17 cellular contexts compared by ENCODE assay signal in genomic region chr2:102768892-102769291, GRCh38. TPM values are rescaled to one million over a fixed set of nuclear protein-coding genes. Genes with fewer than 3 reads are reported as not detected.
DNase-seq lines count a peak whose midpoint lies in the region; ATAC-seq, FAIRE-seq and TF ChIP-seq lines count a peak whose summit lies in the region.
"Had no signal": no experiment of that assay in that cellular context is flagged by ENCODE, and none has a peak within 500 bp of the region (broad histone marks: within the 10 kb centered on the region; RNA-seq: fewer than 3 reads in every experiment).

No MANE protein-coding gene starts in this region.

- no peak for TF ChIP-seq EP300 in K562 (IDR thresholded peaks at IDR 0.05; ENCODE audit: low read length)

- BruUV-seq in K562 (replicated peaks; lab: Mats Ljungman, UMichigan), result no TSS peak

- POLR2A ChIA-PET in K562 (lab: Yijun Ruan, JAX), result interaction anchor here (0.7 to 0.9 kb wide), 2 partner anchors 8 to 12 kb away, joined by 3 read pairs; no protein-coding TSS in a partner anchor

- H3K36me3 ChIP-seq in K562 (ENCODE audit: control insufficient read depth, insufficient read depth, low read length), result peaks cover 8% of the 10 kb centered on the region; the same call in 2 of the 3 replicates

- CTCF ChIA-PET in K562 (lab: Yijun Ruan, JAX; ENCODE audit: low intra/inter-chr PET ratio), result no interaction called here

- no peaks in the 10 kb centered on the region for H3K9me1 ChIP-seq in K562 (ENCODE audit: control insufficient read depth, insufficient read depth, low read length)

- H3K4me2 ChIP-seq in K562 (ENCODE audit: insufficient read depth, low read length), result no peak overlapping the region
- H3K4me2 ChIP-seq: BLaER1 treated with 17β-estradiol and CSF1 and Interleukin-3, amounts not matched to agents 10 nM and 100 nM; GM23338 had no signal

- in situ Hi-C loops in K562 (cut with MboI), result no loop called here

- H2AFZ ChIP-seq in K562 (ENCODE audit: low read depth, low read length), result no peak overlapping the region
- H2AFZ ChIP-seq: GM23338 had no signal

- TF ChIP-seq RAD21 in K562 (CRISPR knock-in tag; conservative IDR thresholded peaks at IDR 0.05 in 1 of 2, IDR thresholded peaks at IDR 0.05 in 1 of 2), result no peak

- H3K9me3 ChIP-seq in K562 (replicated peaks; ENCODE audit: control insufficient read depth, insufficient read depth, low read depth, low read length), result no peaks in the 10 kb centered on the region
- H3K9me3 ChIP-seq: BLaER1 treated with 17β-estradiol and CSF1 and Interleukin-3, amounts not matched to agents 10 nM and 100 nM had no signal

- ATAC-seq in K562, result no peak
- ATAC-seq: CD8-positive, alpha-beta T cell; GM23338 had no signal

- intact Hi-C loops in K562 (cut with micrococcal nuclease), result no loop called here

- no peaks in the 10 kb centered on the region for H4K20me1 ChIP-seq in K562 (replicated peaks; ENCODE audit: control insufficient read depth, insufficient read depth, low read length)
- H4K20me1 ChIP-seq: BLaER1 treated with 17β-estradiol and CSF1 and Interleukin-3, amounts not matched to agents 10 nM and 100 nM had no signal

- H3K4me1 ChIP-seq in K562 (replicated peaks in 1 of 2; ENCODE audit: control insufficient read depth in 2 of 2, insufficient read depth in 2 of 2, low read length in 2 of 2), result no peaks in the 10 kb centered on the region; a peak in 1 of 5 replicates
- H3K4me1 ChIP-seq: BLaER1 treated with 17β-estradiol and CSF1 and Interleukin-3, amounts not matched to agents 10 nM and 100 nM had no signal

- H3K4me3 ChIP-seq in K562, result no peak overlapping the region
- H3K4me3 ChIP-seq: BLaER1 treated with 17β-estradiol and CSF1 and Interleukin-3, amounts not matched to agents 10 nM and 100 nM; GM23338 had no signal

- no peak overlapping the region for H3K9ac ChIP-seq in K562 (ENCODE audit: insufficient read depth in 1 of 2, low read depth in 2 of 2, low read length in 2 of 2)
- H3K9ac ChIP-seq: BLaER1 treated with 17β-estradiol and CSF1 and Interleukin-3, amounts not matched to agents 10 nM and 100 nM had no signal

- TF ChIP-seq POLR2A in GM12891 (IDR thresholded peaks at IDR 0.05; ENCODE audit: low read depth, low read length) (no peak), K562 (conservative IDR thresholded peaks at IDR 0.05) (no peak)

- TF ChIP-seq CTCF in K562 (IDR thresholded peaks at IDR 0.05 in 2 of 3, conservative IDR thresholded peaks at IDR 0.05 in 1 of 3; ENCODE audit: insufficient read depth in 2 of 3, low read depth in 1 of 3, low read length in 3 of 3), result no peak

- DNase-seq in GM12891 (ENCODE audit: insufficient read length, low spot score) (no peak), MV-4-11 (lab: John Stamatoyannopoulos, UW) (peak; percentile 7), K562 (ENCODE audit: extremely low read depth in 1 of 4, low spot score in 3 of 4) (no peak), urothelium cell line (ENCODE audit: low spot score) (no peak), germinal center (ENCODE audit: low spot score) (no peak), NCI-H1092 (lab: John Stamatoyannopoulos, UW) (no peak)
- no peak for DNase-seq in stimulated activated CD4-positive, alpha-beta T cell treated with anti-CD3 and anti-CD28 coated beads, Interleukin-4, amount 100 ng/mL, for 24 hours
- DNase-seq: 8988T; Calu3; CD8-positive, alpha-beta T cell; DMS79 treated with DMSO at 0.1 percent for 48 hours; GF-D8; HCEC 1CT had no signal

- no peaks in the 10 kb centered on the region for H3K27me3 ChIP-seq in K562 (ENCODE audit: control insufficient read depth in 2 of 2, insufficient read depth in 2 of 2, low read length in 2 of 2)
- H3K27me3 ChIP-seq: BLaER1 treated with 17β-estradiol and CSF1 and Interleukin-3, amounts not matched to agents 10 nM and 100 nM had no signal

- no peaks in the 10 kb centered on the region for H3K79me2 ChIP-seq in K562 (ENCODE audit: control insufficient read depth, insufficient read depth, low read length)

- FAIRE-seq in GM12891 (lab: Jason Lieb, UNC), result no peak
- no peak for FAIRE-seq in K562 (lab: Jason Lieb, UNC)
- FAIRE-seq in urothelium cell line (lab: Jason Lieb, UNC), result peak; percentile 35
- FAIRE-seq: GM19239, H54 had no signal

- no peak overlapping the region for H3K27ac ChIP-seq in K562 (ENCODE audit: extremely low read depth, low read depth, low read length)
- H3K27ac ChIP-seq: BLaER1 treated with 17β-estradiol and CSF1 and Interleukin-3, amounts not matched to agents 10 nM and 100 nM had no signal

TF ChIP-seq in GM12891, 5 proteins besides CTCF, POLR2A, EP300 and RAD21:
- no peak for TF ChIP-seq PAX5 (IDR thresholded peaks at IDR 0.05; ENCODE audit: insufficient read depth, low read length, severe bottlenecking)
- peak; percentile 83 for TF ChIP-seq SPI1 (IDR thresholded peaks at IDR 0.05; ENCODE audit: low read depth, low read length)

TF ChIP-seq in K562, 482 proteins besides CTCF, POLR2A, EP300 and RAD21:
- TF ChIP-seq, protein P1, sequence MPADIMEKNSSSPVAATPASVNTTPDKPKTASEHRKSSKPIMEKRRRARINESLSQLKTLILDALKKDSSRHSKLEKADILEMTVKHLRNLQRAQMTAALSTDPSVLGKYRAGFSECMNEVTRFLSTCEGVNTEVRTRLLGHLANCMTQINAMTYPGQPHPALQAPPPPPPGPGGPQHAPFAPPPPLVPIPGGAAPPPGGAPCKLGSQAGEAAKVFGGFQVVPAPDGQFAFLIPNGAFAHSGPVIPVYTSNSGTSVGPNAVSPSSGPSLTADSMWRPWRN (IDR thresholded peaks at IDR 0.05; ENCODE audit: low read depth), result no peak
- peak; percentile 96 for TF ChIP-seq SPI1 (IDR thresholded peaks at IDR 0.05; ENCODE audit: borderline replicate concordance, low read depth, low read length)
TF ChIP-seq in K562: peak in this region for 1.

RNA-seq across cellular contexts. Expression of gene TMEM182, which starts 7.1 kb away (rescaled TPM):
- polyA plus RNA-seq in GM12891 (2012; ENCODE audit: low read depth, missing spikeins), result 5.8 TPM
- 9.4 and 13.2 TPM in 2 replicates for total RNA-seq in K562 (2011; cell fraction: chromatin; rRNA removed; ENCODE audit: low replicate concordance)
- 4.2 and 6.6 TPM in 2 replicates for total RNA-seq in K562 (2011; cell fraction: nucleolus; rRNA removed)
- 7.0 and 16.0 TPM in 2 replicates for total RNA-seq in K562 (2011; cell fraction: nucleoplasm; rRNA removed)
- 4.8 and 5.5 TPM in 2 replicates for total RNA-seq in K562 (2014; rRNA removed)
- total RNA-seq in K562 (2014; rRNA removed; fragmentation: Illumina TruSeq; extraction: Trizol), result 6.7 and 7.2 TPM in 2 replicates
- total RNA-seq in K562 (2015; rRNA removed; fragmentation: Illumina TruSeq; extraction: Trizol), result 5.6 and 5.7 TPM in 2 replicates
- 5.2 and 7.6 TPM in 2 replicates for total RNA-seq in K562 (2021)
- 5.7 and 7.5 TPM in 2 replicates for polyA plus RNA-seq in K562 (2011; rRNA removed)
- polyA plus RNA-seq in K562 (2011; cell fraction: cytosol; rRNA removed), result 3.7 and 7.9 TPM in 2 replicates
- polyA plus RNA-seq in K562 (2011; cell fraction: nucleus; rRNA removed), result 6.7 and 8.1 TPM in 2 replicates
- polyA plus RNA-seq in K562 (2012), result 7.3 and 12.4 TPM in 2 replicates
- 10.0 and 11.2 TPM in 2 replicates for polyA plus RNA-seq in K562 (2014; fragmentation: Illumina TruSeq; extraction: Trizol)
- polyA plus RNA-seq in K562 (2014; fragmentation: Nextera tagmentation; extraction: Ambion mirVana), result 10 to 100 TPM in 1 of 2 experiments, 1 to 10 TPM in 1; 8.7 to 11.4 TPM
- 6.3 and 7.8 TPM in 2 replicates for polyA plus RNA-seq in K562 (2014; rRNA removed)
- 11.3 and 12.0 TPM in 2 replicates for polyA minus RNA-seq in K562 (2011; rRNA and poly(A)+ RNA removed)
- 2.2 and 3.8 TPM in 2 replicates for polyA minus RNA-seq in K562 (2011; cell fraction: cytosol; rRNA and poly(A)+ RNA removed)
- polyA minus RNA-seq in K562 (2011; cell fraction: nucleus; rRNA and poly(A)+ RNA removed), result 7.3 and 9.8 TPM in 2 replicates
